ENCODE assay signal across 7 cellular contexts in genomic region chr10:100996678-100997363, GRCh38. TPM values are rescaled to one million over a fixed set of nuclear protein-coding genes. Genes with fewer than 3 reads are reported as not detected.
DNase-seq lines count a peak whose midpoint lies in the region; ATAC-seq and TF ChIP-seq lines count a peak whose summit lies in the region.

No MANE protein-coding gene starts in this region.

- H3K4me3 ChIP-seq in GM12875 (ENCODE audit: low read depth, low read length), result peak overlapping the region; percentile 89
- peak overlapping the region; percentile 93 for H3K4me3 ChIP-seq in WERI-Rb-1 (ENCODE audit: low read depth, low read length)
- peak overlapping the region; percentile 87 for H3K4me3 ChIP-seq in ectodermal cell (ENCODE audit: insufficient read depth, low read depth, low read length)
- peak overlapping the region; percentile 68 for H3K4me3 ChIP-seq in mucosa of descending colon

- H3K4me1 Mint-ChIP-seq in IgD-negative memory B cell (peaks cover 13 to 16% (median 16%) of the 10 kb centered on the region in 3 donors), type B pancreatic cell (ENCODE audit: unreplicated experiment) (peaks cover 30% of the 10 kb centered on the region)

- DNase-seq in WERI-Rb-1 (peak; percentile 66), mucosa of descending colon (peak; percentile 59 to 74 (median 71)), type B pancreatic cell (ENCODE audit: extremely low spot score, unreplicated experiment) (no peak)

- H3K4me1 ChIP-seq in ectodermal cell (ENCODE audit: control insufficient read depth, insufficient read depth, low read length) (peaks cover 15% of the 10 kb centered on the region), mucosa of descending colon (ENCODE audit: low read depth) (peaks cover 16% of the 10 kb centered on the region)

- intact Hi-C loops in mucosa of descending colon (cut with DNase I, micrococcal nuclease), result no loop called here

- H3K27me3 Mint-ChIP-seq in IgD-negative memory B cell (no peaks in the 10 kb centered on the region), type B pancreatic cell (no peaks in the 10 kb centered on the region)

- H3K27me3 ChIP-seq in WERI-Rb-1 (ENCODE audit: insufficient read depth, low read depth, severe bottlenecking) (no peaks in the 10 kb centered on the region), ectodermal cell (ENCODE audit: control insufficient read depth, insufficient read depth, low read length, poor library complexity, severe bottlenecking) (no peaks in the 10 kb centered on the region)

- H3K36me3 ChIP-seq in WERI-Rb-1, result peaks cover 18% of the 10 kb centered on the region
- H3K36me3 ChIP-seq in ectodermal cell (ENCODE audit: control insufficient read depth, insufficient read depth, low read length), result peaks cover 7% of the 10 kb centered on the region
- H3K36me3 ChIP-seq in mucosa of descending colon (ENCODE audit: low read depth), result no peaks in the 10 kb centered on the region

- H3K36me3 Mint-ChIP-seq in IgD-negative memory B cell (no peaks in the 10 kb centered on the region), type B pancreatic cell (peaks cover 4% of the 10 kb centered on the region)

- peak overlapping the region; percentile 79 to 96 (median 96) for H3K4me3 Mint-ChIP-seq in IgD-negative memory B cell
- H3K4me3 Mint-ChIP-seq in type B pancreatic cell, result peak overlapping the region; percentile 94

- ATAC-seq in mucosa of descending colon (peak; percentile 29), GM21515 (IDR thresholded peaks at IDR 0.05; ENCODE audit: unreplicated experiment) (no peak)

- H3K27ac Mint-ChIP-seq in IgD-negative memory B cell (peak overlapping the region; percentile 38 to 98 (median 90)), type B pancreatic cell (peak overlapping the region; percentile 70)

- H3K9me3 Mint-ChIP-seq in IgD-negative memory B cell (no peaks in the 10 kb centered on the region), type B pancreatic cell (no peaks in the 10 kb centered on the region)

- 4% methylated on average over 45 to 46 of the region's 46 CpGs for WGBS in ectodermal cell, 2 experiments

- no peaks in the 10 kb centered on the region for H3K9me3 ChIP-seq in WERI-Rb-1 (ENCODE audit: severe bottlenecking)
- H3K9me3 ChIP-seq in ectodermal cell (ENCODE audit: control insufficient read depth, low read length), result no peaks in the 10 kb centered on the region
- no peaks in the 10 kb centered on the region for H3K9me3 ChIP-seq in mucosa of descending colon

- H3K27ac ChIP-seq in WERI-Rb-1 (peak overlapping the region; percentile 98), ectodermal cell (ENCODE audit: insufficient read depth, low read depth, low read length, poor library complexity, severe bottlenecking) (peak overlapping the region; percentile 89)

- TF ChIP-seq CTCF in GM12875 (IDR thresholded peaks at IDR 0.05; ENCODE audit: borderline replicate concordance, insufficient read depth, low read depth, low read length) (no peak), WERI-Rb-1 (IDR thresholded peaks at IDR 0.05; ENCODE audit: low read depth, low read length) (no peak), mucosa of descending colon (IDR thresholded peaks at IDR 0.05) (no peak), type B pancreatic cell (conservative IDR thresholded peaks at IDR 0.05) (no peak)

RNA-seq across cellular contexts. Expression of gene LZTS2, which starts 2.8 kb away (rescaled TPM):
- 17.5 TPM for polyA plus RNA-seq in IgD-negative memory B cell
- 93.4 TPM for polyA plus RNA-seq in ectodermal cell (2013, experiment 1 of 4)
- polyA plus RNA-seq in ectodermal cell (2013, experiment 2 of 4), result 87.8 TPM
- 80.0 TPM for polyA plus RNA-seq in ectodermal cell (2013, experiment 3 of 4)
- 93.0 TPM for polyA plus RNA-seq in ectodermal cell (2013, experiment 4 of 4)
- total RNA-seq in mucosa of descending colon, result 10 to 100 TPM; 26.0 to 82.1 (median 31.5) TPM
- 50.2 and 86.6 TPM in 2 replicates for total RNA-seq in type B pancreatic cell (ENCODE audit: low replicate concordance)

RNA-seq across cellular contexts. Expression of gene TWNK, which starts 9.5 kb away (rescaled TPM):
- polyA plus RNA-seq in IgD-negative memory B cell, result 13.6 TPM
- 17.1 TPM for polyA plus RNA-seq in ectodermal cell (2013, experiment 1 of 4)
- 20.1 TPM for polyA plus RNA-seq in ectodermal cell (2013, experiment 2 of 4)
- polyA plus RNA-seq in ectodermal cell (2013, experiment 3 of 4), result 15.1 TPM
- 17.3 TPM for polyA plus RNA-seq in ectodermal cell (2013, experiment 4 of 4)
- total RNA-seq in mucosa of descending colon, result 1 to 10 TPM; 6.0 to 7.8 (median 7.0) TPM
- 11.3 and 19.2 TPM in 2 replicates for total RNA-seq in type B pancreatic cell (ENCODE audit: low replicate concordance)

RNA-seq across cellular contexts. Expression of gene MRPL43, which starts 9.5 kb away (rescaled TPM):
- 120 TPM for polyA plus RNA-seq in IgD-negative memory B cell
- 73.0 TPM for polyA plus RNA-seq in ectodermal cell (2013, experiment 1 of 4)
- 74.0 TPM for polyA plus RNA-seq in ectodermal cell (2013, experiment 2 of 4)
- polyA plus RNA-seq in ectodermal cell (2013, experiment 3 of 4), result 78.6 TPM
- 79.8 TPM for polyA plus RNA-seq in ectodermal cell (2013, experiment 4 of 4)
- 10 to 100 TPM; 61.3 to 82.3 (median 71.4) TPM for total RNA-seq in mucosa of descending colon
- total RNA-seq in type B pancreatic cell (ENCODE audit: low replicate concordance), result 69.7 and 74.2 TPM in 2 replicates

RNA-seq across cellular contexts. Expression of gene SEMA4G, which starts 27.5 kb away (rescaled TPM):
- polyA plus RNA-seq in IgD-negative memory B cell, result not detected
- polyA plus RNA-seq in ectodermal cell (2013, experiment 1 of 4), result 10.2 TPM
- polyA plus RNA-seq in ectodermal cell (2013, experiment 2 of 4), result 9.5 TPM
- polyA plus RNA-seq in ectodermal cell (2013, experiment 3 of 4), result 7.8 TPM
- 10.3 TPM for polyA plus RNA-seq in ectodermal cell (2013, experiment 4 of 4)
- total RNA-seq in mucosa of descending colon, result 100 to 1,000 TPM in 1 of 3 donors, 10 to 100 TPM in 2; 68.5 to 176 (median 91.9) TPM
- total RNA-seq in type B pancreatic cell (ENCODE audit: low replicate concordance), result 28.0 and 46.0 TPM in 2 replicates

RNA-seq across cellular contexts. Expression of gene PDZD7, which starts 34.1 kb away (rescaled TPM):
- polyA plus RNA-seq in IgD-negative memory B cell, result not detected
- polyA plus RNA-seq in ectodermal cell (2013, experiment 1 of 4), result 0.74 TPM
- polyA plus RNA-seq in ectodermal cell (2013, experiment 2 of 4), result 0.82 TPM
- polyA plus RNA-seq in ectodermal cell (2013, experiment 3 of 4), result 0.69 TPM
- polyA plus RNA-seq in ectodermal cell (2013, experiment 4 of 4), result 0.49 TPM
- total RNA-seq in mucosa of descending colon (under 1 TPM in 2 of 3 donors, not detected in 1; 0.28 to 0.43 TPM), type B pancreatic cell (ENCODE audit: low replicate concordance) (1.4 and 2.0 TPM in 2 replicates)
